In the genomic region with DNA sequence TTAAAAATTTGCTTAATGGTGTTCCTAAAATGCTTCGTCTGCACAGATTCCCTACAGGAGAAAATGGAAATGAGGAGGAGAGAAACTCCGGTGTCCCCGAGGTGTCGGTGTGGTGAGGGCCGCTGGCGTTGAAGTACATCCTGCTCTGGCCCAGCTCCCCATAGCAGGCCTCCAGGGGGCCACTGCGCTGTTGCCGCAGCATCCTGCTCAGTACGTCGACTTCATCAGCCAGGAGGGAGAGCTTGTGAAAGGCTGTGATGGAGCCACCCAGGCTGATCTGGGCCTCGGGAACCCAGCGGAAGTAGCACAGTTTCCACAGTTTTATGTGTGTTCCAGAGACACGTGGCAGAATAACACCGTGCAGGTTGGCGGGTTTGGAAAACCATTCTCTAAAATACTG, we compare ENCODE assay signal across 15 cellular contexts.
"Had no signal": no experiment of that assay in that cellular context is flagged by ENCODE, and none has a peak within 500 bp of the region (broad histone marks: within the 10 kb centered on the region; RNA-seq: fewer than 3 reads in every experiment).

No MANE protein-coding gene starts in this region.

- H3K4me1 ChIP-seq: adrenal gland, foreskin keratinocyte, sigmoid colon, spleen had no signal

- FAIRE-seq: TTC549 had no signal

- H3K27me3 ChIP-seq: adrenal gland, cardiac muscle cell, foreskin keratinocyte, sigmoid colon, spleen had no signal

- H3K4me1 Mint-ChIP-seq: immature natural killer cell, neural crest cell had no signal

- H3K9me3 ChIP-seq: adrenal gland, sigmoid colon, spleen, thoracic aorta had no signal

- H3K4me3 ChIP-seq: adrenal gland, cardiac muscle cell, coronary artery, sigmoid colon, spleen, thoracic aorta had no signal

- DNase-seq: activated CD4-positive, alpha-beta T cell treated with anti-CD3 and anti-CD28 coated beads, Interleukin-2, amount 50 U/mL, for 1 hour; activated CD4-positive, CD25-positive, alpha-beta regulatory T cell; activated naive CD4-positive, alpha-beta T cell treated with anti-CD3 and anti-CD28 coated beads, Interleukin-2, amount 50 U/mL, for 16 hours; activated T-cell treated with anti-CD3 and anti-CD28 coated beads for 4 hours; adrenal gland; foreskin keratinocyte; immature natural killer cell; mesenchymal stem cell; sigmoid colon; spleen had no signal

- ATAC-seq: foreskin keratinocyte had no signal

- H3K9me3 Mint-ChIP-seq: immature natural killer cell, neural crest cell had no signal

- H3K4me3 Mint-ChIP-seq: immature natural killer cell, neural crest cell had no signal

- H3K27ac ChIP-seq: adrenal gland, cardiac muscle cell, coronary artery, foreskin keratinocyte, sigmoid colon, spleen, thoracic aorta had no signal
